ENCODE assay signal across 19 cellular contexts in the genomic region with DNA sequence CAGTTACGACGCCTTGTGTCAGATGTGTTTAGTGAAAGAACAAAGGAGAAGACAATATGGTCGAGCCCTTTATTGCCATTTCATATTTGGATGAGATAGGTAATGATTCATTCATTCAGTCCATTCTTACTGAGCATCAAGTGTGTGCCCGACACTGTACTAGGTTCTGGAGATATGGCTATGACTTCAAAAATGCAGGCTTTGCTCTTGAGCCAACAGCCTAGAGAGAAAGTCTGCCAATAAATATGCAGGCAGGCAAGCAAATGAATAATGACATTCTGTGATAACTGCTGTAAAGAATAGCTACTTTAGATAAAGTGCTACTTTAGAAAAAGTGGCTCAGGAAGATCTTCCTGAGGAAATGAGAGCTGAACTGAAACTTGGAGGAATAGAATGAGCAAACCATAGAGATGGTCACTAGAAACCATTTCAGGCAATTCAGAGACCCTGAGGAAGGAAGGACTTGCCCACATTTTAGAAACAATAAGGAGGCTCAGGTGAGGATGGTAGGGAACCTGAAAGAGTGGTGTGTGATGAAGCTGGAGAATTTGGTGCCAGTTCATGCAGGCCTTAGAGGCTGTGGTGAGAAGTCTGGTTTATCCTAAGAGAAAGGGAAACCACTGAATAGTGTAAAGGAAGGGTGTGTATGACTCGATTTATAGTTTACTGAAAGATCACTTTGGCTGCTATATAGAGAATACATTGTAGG.
DNase-seq lines count a peak whose midpoint lies in the region; ATAC-seq and TF ChIP-seq lines count a peak whose summit lies in the region.
"Had no signal": no experiment of that assay in that cellular context is flagged by ENCODE, and none has a peak within 500 bp of the region (broad histone marks: within the 10 kb centered on the region; RNA-seq: fewer than 3 reads in every experiment).

No MANE protein-coding gene starts in this region.

- no peaks in the 10 kb centered on the region for H3K27me3 ChIP-seq in Loucy (ENCODE audit: insufficient read depth, low read length, poor library complexity, severe bottlenecking)

- no peaks in the 10 kb centered on the region for H3K79me2 ChIP-seq in Loucy (ENCODE audit: insufficient read depth, low read length)

- no peak overlapping the region for H2AFZ ChIP-seq in Loucy (ENCODE audit: low read length)

- H4K20me1 ChIP-seq in Loucy (ENCODE audit: insufficient read depth, low read length, poor library complexity, severe bottlenecking): no peaks in the 10 kb centered on the region

- peak overlapping the region in 1 of 2 donors; percentile 10 for H3K27ac Mint-ChIP-seq in activated naive CD4-positive, alpha-beta T cell treated with anti-CD3 and anti-CD28 coated beads, Interleukin-2, amount 50 U/mL, for 72 hours
- H3K27ac Mint-ChIP-seq: activated CD4-positive, alpha-beta memory T cell treated with anti-CD3 and anti-CD28 coated beads for 36 hours; IgD-negative memory B cell; WTC11 had no signal

- peak; percentile 41 to 72 for ATAC-seq in activated naive CD4-positive, alpha-beta T cell treated with anti-CD3 and anti-CD28 coated beads, Interleukin-2, amount 50 U/mL, for 72 hours
- ATAC-seq in stimulated activated naive CD8-positive, alpha-beta T cell treated with anti-CD3 and anti-CD28 coated beads, Interleukin-15, Interleukin-2, amounts not matched to agents 100 U/mL and 50 U/mL, for 24 hours: peak; percentile 55
- ATAC-seq: WTC11 had no signal

- no peaks in the 10 kb centered on the region; the same call in 1 of the 2 replicates for H3K36me3 ChIP-seq in Loucy (ENCODE audit: insufficient read depth, low read length)

- no peak for DNase-seq in activated naive CD4-positive, alpha-beta T cell treated with anti-CD3 and anti-CD28 coated beads, Interleukin-2, amount 50 U/mL, for 72 hours (ENCODE audit: low spot score in 2 of 2)
- no peak for DNase-seq in activated naive CD4-positive, alpha-beta T cell treated with anti-CD3 and anti-CD28 coated beads, Interleukin-2, amount 50 U/mL, for 16 hours
- DNase-seq in fibroblast of the aortic adventitia (ENCODE audit: low read depth) (peak; percentile 86), dedifferentiated amniotic fluid mesenchymal stem cell (ENCODE audit: extremely low spot score) (no peak), middle frontal gyrus (ENCODE audit: extremely low spot score, low spot score) (no peak)
- no peak for DNase-seq in stimulated activated naive CD8-positive, alpha-beta T cell treated with anti-CD3 and anti-CD28 coated beads, Interleukin-15, Interleukin-2, amounts not matched to agents 100 U/mL and 50 U/mL, for 24 hours
- DNase-seq: activated CD4-positive, alpha-beta memory T cell treated with anti-CD3 and anti-CD28 coated beads for 36 hours; activated T-cell treated with anti-CD3 and anti-CD28 coated beads, Interleukin-2, amount 50 U/mL, for 1 hour; C1 segment of cervical spinal cord; cerebellar nuclear complex; HCEC 1CT; head of caudate nucleus; kidney glomerular epithelial cell; mammary epithelial cell; NCI-H1105 treated with DMSO at 0.1 percent for 48 hours; NCI-H2029 had no signal

- no peak overlapping the region for H3K4me3 ChIP-seq in Loucy (ENCODE audit: low read length, poor library complexity, severe bottlenecking)
- no peak overlapping the region for H3K4me3 ChIP-seq in fibroblast of the aortic adventitia (ENCODE audit: low read depth, low read length)

- H3K9me3 ChIP-seq in Loucy (ENCODE audit: insufficient read depth, low read depth, low read length): no peaks in the 10 kb centered on the region

- peak overlapping the region; percentile 12 for H3K4me2 ChIP-seq in Loucy (ENCODE audit: low read depth, low read length, poor library complexity, severe bottlenecking)

- H3K4me1 ChIP-seq in Loucy (ENCODE audit: insufficient read depth, low read length, poor library complexity, severe bottlenecking): peaks cover 18% of the 10 kb centered on the region

- H3K9ac ChIP-seq in Loucy (ENCODE audit: low read depth, low read length, poor library complexity, severe bottlenecking): no peak overlapping the region

- no peaks in the 10 kb centered on the region for H3K9me3 Mint-ChIP-seq in activated naive CD4-positive, alpha-beta T cell treated with anti-CD3 and anti-CD28 coated beads, Interleukin-2, amount 50 U/mL, for 72 hours
- H3K9me3 Mint-ChIP-seq: activated CD4-positive, alpha-beta memory T cell treated with anti-CD3 and anti-CD28 coated beads for 36 hours; IgD-negative memory B cell; WTC11 had no signal

- no peaks in the 10 kb centered on the region for H3K9me2 ChIP-seq in Loucy (replicated peaks; ENCODE audit: low read depth, low read length)

- peaks cover 12 to 22% of the 10 kb centered on the region in 2 donors for H3K36me3 Mint-ChIP-seq in activated naive CD4-positive, alpha-beta T cell treated with anti-CD3 and anti-CD28 coated beads, Interleukin-2, amount 50 U/mL, for 72 hours

- H3F3A ChIP-seq in Loucy (ENCODE audit: low read depth): no peaks in the 10 kb centered on the region

- TF ChIP-seq CTCF in Loucy (conservative IDR thresholded peaks at IDR 0.05; ENCODE audit: low read length) (no peak), fibroblast of the aortic adventitia (IDR thresholded peaks at IDR 0.05; ENCODE audit: insufficient read depth, low read length) (no peak)
